ENCODE assay signal across 9 cellular contexts in genomic region chr17:40329981-40330794, GRCh38. TPM values are rescaled to one million over a fixed set of nuclear protein-coding genes. Genes with fewer than 3 reads are reported as not detected.
DNase-seq lines count a peak whose midpoint lies in the region; ATAC-seq, FAIRE-seq and TF ChIP-seq lines count a peak whose summit lies in the region.
"Had no signal": no experiment of that assay in that cellular context is flagged by ENCODE, and none has a peak within 500 bp of the region (broad histone marks: within the 10 kb centered on the region; RNA-seq: fewer than 3 reads in every experiment).

No MANE protein-coding gene starts in this region.

- TF ChIP-seq CTCF in OCI-LY3 (IDR thresholded peaks at IDR 0.05; ENCODE audit: low read depth, low read length): no peak
- no peak for TF ChIP-seq CTCF in endothelial cell of umbilical vein (IDR thresholded peaks at IDR 0.05; ENCODE audit: extremely low read depth in 1 of 2, insufficient read depth in 1 of 2, low read depth in 1 of 2, low read length in 2 of 2)
- TF ChIP-seq CTCF in GM10266 (IDR thresholded peaks at IDR 0.05; ENCODE audit: control insufficient read depth, insufficient read depth, low read depth, missing control alignments): no peak

- no peak overlapping the region for H2AFZ ChIP-seq in OCI-LY3 (ENCODE audit: low read depth, low read length)
- H2AFZ ChIP-seq in endothelial cell of umbilical vein (ENCODE audit: low read depth, low read length): no peak overlapping the region

- no peaks in the 10 kb centered on the region for H3K9me3 Mint-ChIP-seq in stimulated activated memory B cell treated with anti-CD40 and anti-IgM and Interleukin-4, amounts not matched to agents 10 μg/mL and 1 μg/mL and 100 μg/mL, for 72 hours

- peaks cover 35% of the 10 kb centered on the region for H3K36me3 Mint-ChIP-seq in stimulated activated memory B cell treated with anti-CD40 and anti-IgM and Interleukin-4, amounts not matched to agents 10 μg/mL and 1 μg/mL and 100 μg/mL, for 72 hours

- no TSS peak for BruUV-seq in endothelial cell of umbilical vein (replicated peaks; lab: Mats Ljungman, UMichigan)

- H3K4me3 ChIP-seq in OCI-LY3 (ENCODE audit: low read length) (no peak overlapping the region), endothelial cell of umbilical vein (replicated peaks in 1 of 3; ENCODE audit: insufficient read depth in 1 of 3, low read depth in 1 of 3, low read length in 3 of 3) (no peak overlapping the region)

- CTCF ChIA-PET in endothelial cell of umbilical vein (lab: Charles Lee): interaction anchor here (0.9 to 2.7 kb wide), 5 partner anchors 8 to 24 kb away, joined by 3 to 10 read pairs (median 3); no protein-coding TSS in a partner anchor

- peak overlapping the region; percentile 24; the same call in 1 of the 2 replicates for H3K4me2 ChIP-seq in OCI-LY3 (ENCODE audit: low read length)
- no peak overlapping the region for H3K4me2 ChIP-seq in endothelial cell of umbilical vein (ENCODE audit: insufficient read depth, low read length)

- H3K9ac ChIP-seq in OCI-LY3 (ENCODE audit: low read length) (no peak overlapping the region), endothelial cell of umbilical vein (replicated peaks; ENCODE audit: extremely low read depth, insufficient read depth, low read length) (no peak overlapping the region)

- POLR2A ChIA-PET in endothelial cell of umbilical vein (lab: Charles Lee): interaction anchor here (0.6 kb wide), 1 partner anchor 79 kb away, joined by 13 read pairs; no protein-coding TSS in a partner anchor

- dilution Hi-C loops in endothelial cell of umbilical vein (cut with MboI; ENCODE audit: extremely low pct_ligation_motif_present, low sequenced_read_pairs): no loop called here

- ATAC-seq in stimulated activated memory B cell treated with anti-CD40 and anti-IgM and Interleukin-4, amounts not matched to agents 10 μg/mL and 1 μg/mL and 100 μg/mL, for 72 hours: peak; percentile 24

- H3K4me1 Mint-ChIP-seq in stimulated activated memory B cell treated with anti-CD40 and anti-IgM and Interleukin-4, amounts not matched to agents 10 μg/mL and 1 μg/mL and 100 μg/mL, for 72 hours: peaks cover 96% of the 10 kb centered on the region

- no peaks in the 10 kb centered on the region for H3K27me3 Mint-ChIP-seq in stimulated activated memory B cell treated with anti-CD40 and anti-IgM and Interleukin-4, amounts not matched to agents 10 μg/mL and 1 μg/mL and 100 μg/mL, for 72 hours

- TF ChIP-seq POLR2A in endothelial cell of umbilical vein (IDR thresholded peaks at IDR 0.05; ENCODE audit: low read depth, low read length): no peak

- intact Hi-C loops in endothelial cell of umbilical vein (cut with micrococcal nuclease): no loop called here

- H3K9me3 ChIP-seq in OCI-LY3 (ENCODE audit: insufficient read depth, low read length): no peaks in the 10 kb centered on the region
- no peaks in the 10 kb centered on the region for H3K9me3 ChIP-seq in endothelial cell of umbilical vein (replicated peaks; ENCODE audit: control insufficient read depth, insufficient read depth, low read length)

- peak overlapping the region; percentile 4 for H3K4me3 Mint-ChIP-seq in stimulated activated memory B cell treated with anti-CD40 and anti-IgM and Interleukin-4, amounts not matched to agents 10 μg/mL and 1 μg/mL and 100 μg/mL, for 72 hours

- H4K20me1 ChIP-seq in OCI-LY3 (ENCODE audit: insufficient read depth, low read length): peaks cover 65% of the 10 kb centered on the region
- H4K20me1 ChIP-seq in endothelial cell of umbilical vein (replicated peaks; ENCODE audit: control insufficient read depth, extremely low read depth, insufficient read depth, low read length): no peaks in the 10 kb centered on the region

- peaks cover 37% of the 10 kb centered on the region for H3K4me1 ChIP-seq in OCI-LY3 (ENCODE audit: low read length)
- H3K4me1 ChIP-seq in endothelial cell of umbilical vein (ENCODE audit: control insufficient read depth, extremely low read depth, insufficient read depth, low read length): peaks cover 51% of the 10 kb centered on the region

- DNase-seq in NCI-H2081 (lab: John Stamatoyannopoulos, UW) (peak; percentile 59 to 76), NCI-H2081 treated with DMSO at 0.1 percent for 48 hours (lab: John Stamatoyannopoulos, UW) (no peak), endothelial cell of umbilical vein (ENCODE audit: low read depth, low spot score) (no peak), mucosa of gallbladder (ENCODE audit: low spot score) (no peak), T1000 (lab: John Stamatoyannopoulos, UW) (no peak), GM10266 (ENCODE audit: extremely low spot score) (no peak)

- peak overlapping the region; percentile 98 for H3K27ac Mint-ChIP-seq in stimulated activated memory B cell treated with anti-CD40 and anti-IgM and Interleukin-4, amounts not matched to agents 10 μg/mL and 1 μg/mL and 100 μg/mL, for 72 hours

- H3K27me3 ChIP-seq in OCI-LY3 (ENCODE audit: low read depth, low read length): no peaks in the 10 kb centered on the region
- H3K27me3 ChIP-seq in endothelial cell of umbilical vein (ENCODE audit: control insufficient read depth in 2 of 2, insufficient read depth in 2 of 2, low read length in 2 of 2): no peaks in the 10 kb centered on the region

- H3K79me2 ChIP-seq in OCI-LY3 (ENCODE audit: low read length) (peaks cover 88% of the 10 kb centered on the region), endothelial cell of umbilical vein (ENCODE audit: control insufficient read depth, insufficient read depth, low read length) (peaks cover 69% of the 10 kb centered on the region)

- FAIRE-seq in endothelial cell of umbilical vein (lab: Jason Lieb, UNC): no peak

- no peaks in the 10 kb centered on the region for H3K9me1 ChIP-seq in endothelial cell of umbilical vein (replicated peaks; ENCODE audit: control insufficient read depth, extremely low read depth, insufficient read depth, low read length)

- H3K27ac ChIP-seq in OCI-LY3 (ENCODE audit: low read length) (no peak overlapping the region), endothelial cell of umbilical vein (ENCODE audit: insufficient read depth, low read depth, low read length) (peak overlapping the region; percentile 10)

- H3K36me3 ChIP-seq in OCI-LY3 (replicated peaks; ENCODE audit: low read depth, low read length): peaks cover 20% of the 10 kb centered on the region
- H3K36me3 ChIP-seq in endothelial cell of umbilical vein (ENCODE audit: control insufficient read depth in 2 of 2, extremely low read depth in 1 of 2, insufficient read depth in 2 of 2, low read length in 2 of 2): peaks cover 0 to 3% of the 10 kb centered on the region in 2 experiments

TF ChIP-seq in endothelial cell of umbilical vein, 7 proteins besides CTCF, POLR2A, EP300 and RAD21:
- no peak for TF ChIP-seq FOS (IDR thresholded peaks at IDR 0.05; ENCODE audit: borderline replicate concordance, insufficient read depth, low read length)
- TF ChIP-seq POLR2AphosphoS5 (IDR thresholded peaks at IDR 0.05; ENCODE audit: insufficient read depth, low read depth, low read length): no peak
- no peak for TF ChIP-seq GATA2 (IDR thresholded peaks at IDR 0.05; ENCODE audit: insufficient read depth, insufficient read length, low read depth, low read length)
- no peak for TF ChIP-seq MYC (IDR thresholded peaks at IDR 0.05; ENCODE audit: low read depth, low read length)
- TF ChIP-seq EZH2 (IDR thresholded peaks at IDR 0.05; ENCODE audit: borderline replicate concordance, low read depth, low read length, severe bottlenecking): no peak
- TF ChIP-seq, protein P1, sequence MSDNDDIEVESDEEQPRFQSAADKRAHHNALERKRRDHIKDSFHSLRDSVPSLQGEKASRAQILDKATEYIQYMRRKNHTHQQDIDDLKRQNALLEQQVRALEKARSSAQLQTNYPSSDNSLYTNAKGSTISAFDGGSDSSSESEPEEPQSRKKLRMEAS (IDR thresholded peaks at IDR 0.05; ENCODE audit: insufficient read depth, insufficient read length): no peak
- no peak for TF ChIP-seq JUN (IDR thresholded peaks at IDR 0.05; ENCODE audit: borderline replicate concordance, insufficient read depth, insufficient read length, low read depth)

RNA-seq across cellular contexts. Expression of gene RARA, which starts 21.2 kb away (rescaled TPM):
- total RNA-seq in endothelial cell of umbilical vein (37.8 and 43.4 TPM in 2 replicates), mucosa of gallbladder (39.4 TPM)
- 11.2 and 11.9 TPM in 2 replicates for polyA plus RNA-seq in endothelial cell of umbilical vein
- 11.3 and 13.6 TPM in 2 replicates for polyA plus RNA-seq in endothelial cell of umbilical vein (2011; cell fraction: cytosol; rRNA removed)
- 9.9 and 12.3 TPM in 2 replicates for polyA plus RNA-seq in endothelial cell of umbilical vein (2011; cell fraction: nucleus; rRNA removed)
- 27.6 and 34.9 TPM in 2 replicates for polyA plus RNA-seq in endothelial cell of umbilical vein (2012)
- 11.6 and 20.5 TPM in 2 replicates for polyA minus RNA-seq in endothelial cell of umbilical vein
- polyA minus RNA-seq in endothelial cell of umbilical vein (2011; cell fraction: cytosol; rRNA and poly(A)+ RNA removed): 6.7 TPM
- polyA minus RNA-seq in endothelial cell of umbilical vein (2011; cell fraction: nucleus; rRNA and poly(A)+ RNA removed): 8.0 and 10.0 TPM in 2 replicates

RNA-seq across cellular contexts. Expression of gene GJD3, which starts 34.3 kb away (rescaled TPM):
- total RNA-seq in endothelial cell of umbilical vein (0.39 and 0.40 TPM in 2 replicates), mucosa of gallbladder (1.9 TPM)
- 0.10 TPM in 1 of 2 replicates, not detected in the other for polyA plus RNA-seq in endothelial cell of umbilical vein
- not detected in 2 replicates for polyA plus RNA-seq in endothelial cell of umbilical vein (2011; cell fraction: cytosol; rRNA removed)
- not detected in 2 replicates for polyA plus RNA-seq in endothelial cell of umbilical vein (2011; cell fraction: nucleus; rRNA removed)
- polyA plus RNA-seq in endothelial cell of umbilical vein (2012): not detected in 2 replicates
- polyA minus RNA-seq in endothelial cell of umbilical vein: not detected in 2 replicates
- not detected for polyA minus RNA-seq in endothelial cell of umbilical vein (2011; cell fraction: cytosol; rRNA and poly(A)+ RNA removed)
- not detected in 2 replicates for polyA minus RNA-seq in endothelial cell of umbilical vein (2011; cell fraction: nucleus; rRNA and poly(A)+ RNA removed)
- total RNA-seq: epithelial cell of proximal tubule had no signal

RNA-seq across cellular contexts. Expression of gene CDC6, which starts 42.5 kb away (rescaled TPM):
- total RNA-seq in endothelial cell of umbilical vein (49.9 and 55.2 TPM in 2 replicates), mucosa of gallbladder (6.8 TPM)
- 13.4 and 15.5 TPM in 2 replicates for polyA plus RNA-seq in endothelial cell of umbilical vein
- polyA plus RNA-seq in endothelial cell of umbilical vein (2011; cell fraction: cytosol; rRNA removed): 25.1 and 29.1 TPM in 2 replicates
- 31.9 and 52.5 TPM in 2 replicates for polyA plus RNA-seq in endothelial cell of umbilical vein (2011; cell fraction: nucleus; rRNA removed)
- polyA plus RNA-seq in endothelial cell of umbilical vein (2012): 18.0 and 33.6 TPM in 2 replicates
- 17.1 and 22.1 TPM in 2 replicates for polyA minus RNA-seq in endothelial cell of umbilical vein
- 40.0 TPM for polyA minus RNA-seq in endothelial cell of umbilical vein (2011; cell fraction: cytosol; rRNA and poly(A)+ RNA removed)
- 31.5 and 42.2 TPM in 2 replicates for polyA minus RNA-seq in endothelial cell of umbilical vein (2011; cell fraction: nucleus; rRNA and poly(A)+ RNA removed)

Comparison
In these comparisons a context has a peak if more than half of its experiments do, and no peak if none do; other contexts are left out.
1. DNase-seq: peak in NCI-H2081 (2 of 2); none in NCI-H2081 treated with DMSO at 0.1 percent for 48 hours (single experiment), endothelial cell of umbilical vein (single experiment), mucosa of gallbladder (single experiment), T1000 (single experiment) and GM10266 (single experiment).